ENCODE assay signal across 21 cellular contexts in the genomic region with DNA sequence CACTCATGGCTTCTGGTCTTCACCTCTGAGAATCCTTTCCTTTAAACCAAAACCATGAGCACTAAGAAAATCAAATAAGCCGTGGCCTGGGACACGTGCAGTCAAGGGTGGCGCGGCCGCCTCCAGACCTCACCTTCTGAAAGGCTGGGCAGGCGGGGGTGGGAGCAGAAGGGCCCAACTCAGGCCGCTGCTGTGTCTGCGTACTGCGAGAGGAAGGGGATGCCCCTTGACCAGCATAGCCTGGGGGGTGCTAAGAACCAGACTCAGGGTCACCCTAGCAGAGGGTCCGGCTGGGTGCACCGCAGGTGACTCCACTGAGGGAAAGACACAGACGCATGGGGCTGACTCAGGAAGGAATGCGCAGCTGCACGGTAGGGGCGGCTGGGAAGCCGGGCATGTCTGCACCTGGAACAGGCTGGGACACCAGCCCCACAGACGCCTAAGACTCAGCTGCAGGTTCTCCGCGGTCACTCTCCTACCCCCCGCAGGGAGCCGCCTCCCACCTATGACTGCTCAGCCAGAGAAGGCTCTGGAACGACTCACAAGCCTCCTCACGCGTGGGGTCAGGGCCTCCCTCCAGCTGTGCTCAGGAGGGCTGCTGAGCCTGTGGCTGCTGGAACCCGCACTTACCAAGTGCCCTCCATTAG.
DNase-seq lines count a peak whose midpoint lies in the region; ATAC-seq and TF ChIP-seq lines count a peak whose summit lies in the region.
"Had no signal": no experiment of that assay in that cellular context is flagged by ENCODE, and none has a peak within 500 bp of the region (broad histone marks: within the 10 kb centered on the region; RNA-seq: fewer than 3 reads in every experiment).

No MANE protein-coding gene starts in this region.

- no peak overlapping the region for H2AK5ac ChIP-seq in H9 (ENCODE audit: insufficient read length, low read length)
- H2AK5ac ChIP-seq in neuronal stem cell (ENCODE audit: low read depth, low read length) = peak overlapping the region; percentile 94

- no peaks in the 10 kb centered on the region; a peak in 1 of 22 replicates for H4K20me1 ChIP-seq in BLaER1 treated with 17β-estradiol and CSF1 and Interleukin-3, amounts not matched to agents 10 nM and 100 nM
- no peaks in the 10 kb centered on the region for H4K20me1 ChIP-seq in H9 (ENCODE audit: control insufficient read depth, insufficient read depth, insufficient read length)
- no peaks in the 10 kb centered on the region for H4K20me1 ChIP-seq in OCI-LY7 (ENCODE audit: insufficient read depth, low read length)

- no peak overlapping the region for H3K23ac ChIP-seq in H9 (ENCODE audit: insufficient read length, low read depth, low read length)
- no peak overlapping the region for H3K23ac ChIP-seq in neuronal stem cell (ENCODE audit: low read depth, low read length, poor library complexity)

- BruUV-seq in OCI-LY7 (replicated peaks; lab: Mats Ljungman, UMichigan) = no TSS peak

- H3K27me3 Mint-ChIP-seq in H9 (ENCODE audit: low read depth) (peaks cover 2% of the 10 kb centered on the region), endodermal cell (ENCODE audit: insufficient read depth) (no peaks in the 10 kb centered on the region)
- no peaks in the 10 kb centered on the region for H3K27me3 Mint-ChIP-seq in activated T-helper 1 cell treated with anti-CD3 and anti-CD28 coated beads, Interleukin-12 subunit alpha, Interleukin-12 subunit beta, Interleukin-2, Interleukin-4 antibody, amounts not matched to agents 30 ng/mL and 10 ng/mL and 1 ng/mL, durations not matched to agents 14 hours and 24 hours and 36 hours (ENCODE audit: insufficient read depth)
- H3K27me3 Mint-ChIP-seq: activated naive CD8-positive, alpha-beta T cell treated with anti-CD3 and anti-CD28 coated beads, Interleukin-2, amount 50 U/mL, for 24 hours; CD8-positive, alpha-beta memory T cell had no signal

- H3K27me3 ChIP-seq in BLaER1 treated with 17β-estradiol and CSF1 and Interleukin-3, amounts not matched to agents 10 nM and 100 nM = no peaks in the 10 kb centered on the region
- H3K27me3 ChIP-seq in H9 (ENCODE audit: insufficient read depth, low read length) (no peaks in the 10 kb centered on the region), endodermal cell (ENCODE audit: control insufficient read depth, insufficient read depth, low read length, poor library complexity, severe bottlenecking) (no peaks in the 10 kb centered on the region), neuronal stem cell (ENCODE audit: control insufficient read depth in 3 of 3, insufficient read depth in 3 of 3, low read depth in 1 of 3, low read length in 3 of 3) (no peaks in the 10 kb centered on the region)
- H3K27me3 ChIP-seq: breast epithelium, right lobe of liver had no signal

- H2BK12ac ChIP-seq in H9 (ENCODE audit: insufficient read length, low read depth, low read length) (no peak overlapping the region), neuronal stem cell (ENCODE audit: low read length) (no peak overlapping the region)

- H2BK15ac ChIP-seq in H9 (ENCODE audit: low read depth, low read length) (no peak overlapping the region), neuronal stem cell (ENCODE audit: low read length) (peak overlapping the region; percentile 33)

- no peak overlapping the region for H3K4me3 ChIP-seq in BLaER1 treated with 17β-estradiol and CSF1 and Interleukin-3, amounts not matched to agents 10 nM and 100 nM
- no peak overlapping the region for H3K4me3 ChIP-seq in endodermal cell (ENCODE audit: low read length)
- H3K4me3 ChIP-seq in neuronal stem cell (ENCODE audit: low read length in 2 of 2) = no peak overlapping the region
- H3K4me3 ChIP-seq in OCI-LY7 (ENCODE audit: low read depth, low read length, poor library complexity, severe bottlenecking) = no peak overlapping the region
- H3K4me3 ChIP-seq: breast epithelium, right lobe of liver had no signal

- POLR2A ChIA-PET in OCI-LY7 (lab: Charles Lee) = no interaction called here

- H3K9ac ChIP-seq in BLaER1 treated with 17β-estradiol and CSF1 and Interleukin-3, amounts not matched to agents 10 nM and 100 nM = 0 out of 22 replicates have a peak overlapping the region, but pooled peaks of 1 of the 11 experiments have one; percentile 18
- no peak overlapping the region for H3K9ac ChIP-seq in H9 (ENCODE audit: extremely low read depth, insufficient read length, low read length)
- no peak overlapping the region for H3K9ac ChIP-seq in endodermal cell (ENCODE audit: extremely low read depth, low read length, poor library complexity, severe bottlenecking)
- H3K9ac ChIP-seq in neuronal stem cell (ENCODE audit: low read depth, low read length, poor library complexity) = peak overlapping the region; percentile 30

- H3K18ac ChIP-seq in H9 (ENCODE audit: insufficient read length, low read depth, low read length) (no peak overlapping the region), neuronal stem cell (ENCODE audit: low read length) (peak overlapping the region; percentile 84)

- H3K9me2 ChIP-seq in OCI-LY7 (ENCODE audit: insufficient read depth, low read length) = no peaks in the 10 kb centered on the region

- CTCF ChIA-PET in OCI-LY7 (lab: Charles Lee; ENCODE audit: unreplicated experiment) = no interaction called here

- intact Hi-C loops in OCI-LY7 (cut with micrococcal nuclease; ENCODE audit: unreplicated experiment) = no loop called here
- intact Hi-C loops in activated T-helper 1 cell treated with anti-CD3 and anti-CD28 coated beads, Interleukin-12 subunit alpha, Interleukin-12 subunit beta, Interleukin-2, Interleukin-4 antibody, amounts not matched to agents 30 ng/mL and 10 ng/mL and 1 ng/mL, durations not matched to agents 14 hours and 24 hours and 36 hours (cut with micrococcal nuclease) = no loop called here

- no peak overlapping the region for H3K4me3 Mint-ChIP-seq in H9
- no peak overlapping the region for H3K4me3 Mint-ChIP-seq in endodermal cell
- no peak overlapping the region for H3K4me3 Mint-ChIP-seq in activated T-helper 1 cell treated with anti-CD3 and anti-CD28 coated beads, Interleukin-12 subunit alpha, Interleukin-12 subunit beta, Interleukin-2, Interleukin-4 antibody, amounts not matched to agents 30 ng/mL and 10 ng/mL and 1 ng/mL, durations not matched to agents 14 hours and 24 hours and 36 hours
- H3K4me3 Mint-ChIP-seq: activated naive CD8-positive, alpha-beta T cell treated with anti-CD3 and anti-CD28 coated beads, Interleukin-2, amount 50 U/mL, for 24 hours; CD8-positive, alpha-beta memory T cell had no signal

- no peaks in the 10 kb centered on the region for H3K36me3 ChIP-seq in BLaER1 treated with 17β-estradiol and CSF1 and Interleukin-3, amounts not matched to agents 10 nM and 100 nM
- H3K36me3 ChIP-seq in endodermal cell (ENCODE audit: control insufficient read depth, insufficient read depth, low read length) = no peaks in the 10 kb centered on the region
- no peaks in the 10 kb centered on the region for H3K36me3 ChIP-seq in neuronal stem cell (replicated peaks in 1 of 2; ENCODE audit: control insufficient read depth in 2 of 2, insufficient read depth in 2 of 2, low read length in 2 of 2)
- H3K36me3 ChIP-seq in OCI-LY7 (ENCODE audit: insufficient read depth, low read length) = no peaks in the 10 kb centered on the region
- H3K36me3 ChIP-seq: breast epithelium, right lobe of liver had no signal

- H2BK120ac ChIP-seq in H9 (ENCODE audit: low read depth, low read length, poor library complexity, severe bottlenecking) = no peak overlapping the region
- no peak overlapping the region for H2BK120ac ChIP-seq in neuronal stem cell (ENCODE audit: low read depth, low read length)

- H3K27ac Mint-ChIP-seq in H9 (peak overlapping the region in 1 of 3 experiments; percentile 57; a peak in 1 of 7 replicates), endodermal cell (peak overlapping the region; percentile 18)
- H3K27ac Mint-ChIP-seq in activated T-helper 1 cell treated with anti-CD3 and anti-CD28 coated beads, Interleukin-12 subunit alpha, Interleukin-12 subunit beta, Interleukin-2, Interleukin-4 antibody, amounts not matched to agents 30 ng/mL and 10 ng/mL and 1 ng/mL, durations not matched to agents 14 hours and 24 hours and 36 hours = no peak overlapping the region
- H3K27ac Mint-ChIP-seq: activated naive CD8-positive, alpha-beta T cell treated with anti-CD3 and anti-CD28 coated beads, Interleukin-2, amount 50 U/mL, for 24 hours; CD8-positive, alpha-beta memory T cell had no signal

- DNase-seq in H9 = no peak
- peak; percentile 55 for DNase-seq in endodermal cell
- DNase-seq in neuronal stem cell (ENCODE audit: low spot score) = no peak
- DNase-seq in DMS114 treated with DMSO at 0.1 percent for 48 hours (lab: John Stamatoyannopoulos, UW; ENCODE audit: unreplicated experiment) = no peak
- DNase-seq in OCI-LY7 (ENCODE audit: low spot score) = no peak
- no peak for DNase-seq in activated T-helper 1 cell treated with anti-CD3 and anti-CD28 coated beads, Interleukin-12 subunit alpha, Interleukin-12 subunit beta, Interleukin-2, Interleukin-4 antibody, amounts not matched to agents 30 ng/mL and 10 ng/mL and 1 ng/mL, durations not matched to agents 14 hours and 24 hours and 36 hours (ENCODE audit: low spot score)
- DNase-seq: activated CD4-positive, alpha-beta T cell treated with anti-CD3 and anti-CD28 coated beads for 4 hours; activated effector memory CD4-positive, alpha-beta T cell treated with Interleukin-2 at 50 U/mL for 16 hours; activated naive CD8-positive, alpha-beta T cell treated with anti-CD3 and anti-CD28 coated beads, Interleukin-2, amount 50 U/mL, for 24 hours; CD8-positive, alpha-beta memory T cell; dermis blood vessel endothelial cell; EL; NCI-H1930; NCI-H82; occipital lobe; right lobe of liver; stimulated activated naive CD4-positive, alpha-beta T cell had no signal

- H3K4me1 Mint-ChIP-seq in H9 (peaks cover 7 to 8% of the 10 kb centered on the region in 2 experiments), endodermal cell (no peaks in the 10 kb centered on the region)
- no peaks in the 10 kb centered on the region for H3K4me1 Mint-ChIP-seq in activated T-helper 1 cell treated with anti-CD3 and anti-CD28 coated beads, Interleukin-12 subunit alpha, Interleukin-12 subunit beta, Interleukin-2, Interleukin-4 antibody, amounts not matched to agents 30 ng/mL and 10 ng/mL and 1 ng/mL, durations not matched to agents 14 hours and 24 hours and 36 hours (ENCODE audit: low read depth)
- H3K4me1 Mint-ChIP-seq: activated naive CD8-positive, alpha-beta T cell treated with anti-CD3 and anti-CD28 coated beads, Interleukin-2, amount 50 U/mL, for 24 hours; CD8-positive, alpha-beta memory T cell had no signal

- peak overlapping the region in 7 of 11 experiments; percentile 4 to 30 (median 16); a peak in 8 of 22 replicates for H3K4me2 ChIP-seq in BLaER1 treated with 17β-estradiol and CSF1 and Interleukin-3, amounts not matched to agents 10 nM and 100 nM
- H3K4me2 ChIP-seq in H9 (ENCODE audit: insufficient read depth, insufficient read length, low read length) (no peak overlapping the region), neuronal stem cell (ENCODE audit: insufficient read depth, low read length, poor library complexity, severe bottlenecking) (no peak overlapping the region), OCI-LY7 (ENCODE audit: low read length) (no peak overlapping the region)

- no peaks in the 10 kb centered on the region for H3K23me2 ChIP-seq in H9 (ENCODE audit: insufficient read length, low read depth, low read length, poor library complexity, severe bottlenecking)

- no peak for ATAC-seq in GM18861 (IDR thresholded peaks at IDR 0.05; ENCODE audit: unreplicated experiment)
- ATAC-seq: activated naive CD8-positive, alpha-beta T cell treated with anti-CD3 and anti-CD28 coated beads, Interleukin-2, amount 50 U/mL, for 24 hours; Panc1; right lobe of liver had no signal

- H3K4ac ChIP-seq in H9 (ENCODE audit: low read depth, low read length) = no peak overlapping the region
- no peak overlapping the region for H3K4ac ChIP-seq in neuronal stem cell (ENCODE audit: low read length)

- H2AFZ ChIP-seq in H9 (ENCODE audit: low read length) (no peak overlapping the region), neuronal stem cell (ENCODE audit: low read length) (no peak overlapping the region), OCI-LY7 (ENCODE audit: low read length) (no peak overlapping the region)

- H3K9me3 Mint-ChIP-seq in H9 (peaks cover 5 to 9% of the 10 kb centered on the region in 2 experiments; a peak in 4 of 5 replicates), endodermal cell (peaks cover 10% of the 10 kb centered on the region)
- H3K9me3 Mint-ChIP-seq in activated T-helper 1 cell treated with anti-CD3 and anti-CD28 coated beads, Interleukin-12 subunit alpha, Interleukin-12 subunit beta, Interleukin-2, Interleukin-4 antibody, amounts not matched to agents 30 ng/mL and 10 ng/mL and 1 ng/mL, durations not matched to agents 14 hours and 24 hours and 36 hours = no peaks in the 10 kb centered on the region
- H3K9me3 Mint-ChIP-seq: activated naive CD8-positive, alpha-beta T cell treated with anti-CD3 and anti-CD28 coated beads, Interleukin-2, amount 50 U/mL, for 24 hours; CD8-positive, alpha-beta memory T cell had no signal

- H3K27ac ChIP-seq in BLaER1 treated with 17β-estradiol and CSF1 and Interleukin-3, amounts not matched to agents 10 nM and 100 nM = no peak overlapping the region
- H3K27ac ChIP-seq in H9 (ENCODE audit: insufficient read length, low read depth, low read length) (no peak overlapping the region), endodermal cell (ENCODE audit: low read depth, low read length) (no peak overlapping the region), neuronal stem cell (replicated peaks; ENCODE audit: low read length) (no peak overlapping the region), OCI-LY7 (ENCODE audit: low read depth, low read length, poor library complexity, severe bottlenecking) (no peak overlapping the region)
- H3K27ac ChIP-seq: breast epithelium, right lobe of liver had no signal

- H4K91ac ChIP-seq in H9 (ENCODE audit: insufficient read length, low read depth, low read length) (no peak overlapping the region), neuronal stem cell (ENCODE audit: low read depth, low read length, poor library complexity) (no peak overlapping the region)

- no peak overlapping the region for H2BK5ac ChIP-seq in H9 (ENCODE audit: insufficient read length, low read length)
- H2BK5ac ChIP-seq in neuronal stem cell (ENCODE audit: low read length) = no peak overlapping the region

- H3K9me3 ChIP-seq in BLaER1 treated with 17β-estradiol and CSF1 and Interleukin-3, amounts not matched to agents 10 nM and 100 nM (replicated peaks in 1 of 11) = peaks cover 6 to 15% (median 11%) of the 10 kb centered on the region in 11 experiments; a peak in 15 of 22 replicates
- no peaks in the 10 kb centered on the region for H3K9me3 ChIP-seq in H9 (ENCODE audit: control insufficient read depth, low read depth, low read length)
- H3K9me3 ChIP-seq in endodermal cell (ENCODE audit: control insufficient read depth, low read length) = no peaks in the 10 kb centered on the region
- H3K9me3 ChIP-seq in neuronal stem cell (replicated peaks in 1 of 2; ENCODE audit: control insufficient read depth in 2 of 2, insufficient read depth in 1 of 2, low read depth in 1 of 2, low read length in 2 of 2) = no peaks in the 10 kb centered on the region
- H3K9me3 ChIP-seq in OCI-LY7 (ENCODE audit: low read length) = no peaks in the 10 kb centered on the region
- H3K9me3 ChIP-seq: right lobe of liver had no signal

- H3K4me1 ChIP-seq in BLaER1 treated with 17β-estradiol and CSF1 and Interleukin-3, amounts not matched to agents 10 nM and 100 nM = peaks cover 0 to 27% (median 17%) of the 10 kb centered on the region in 10 experiments; a peak in 14 of 20 replicates
- H3K4me1 ChIP-seq in H9 (ENCODE audit: insufficient read depth, low read length) = no peaks in the 10 kb centered on the region
- H3K4me1 ChIP-seq in endodermal cell (ENCODE audit: control insufficient read depth, insufficient read depth, low read length) = no peaks in the 10 kb centered on the region
- peaks cover 0 to 6% of the 10 kb centered on the region in 2 donors for H3K4me1 ChIP-seq in neuronal stem cell (ENCODE audit: control insufficient read depth in 2 of 2, insufficient read depth in 1 of 2, low read depth in 1 of 2, low read length in 2 of 2)
- no peaks in the 10 kb centered on the region for H3K4me1 ChIP-seq in OCI-LY7 (ENCODE audit: insufficient read depth, low read length, poor library complexity, severe bottlenecking)
- H3K4me1 ChIP-seq: breast epithelium, right lobe of liver had no signal

- no peaks in the 10 kb centered on the region for H3K79me2 ChIP-seq in H9 (ENCODE audit: insufficient read depth, low read length)
- H3K79me2 ChIP-seq in OCI-LY7 (ENCODE audit: insufficient read depth, low read depth, low read length) = no peaks in the 10 kb centered on the region

- H3K36me3 Mint-ChIP-seq in H9 (ENCODE audit: insufficient read depth in 1 of 3, low read depth in 3 of 3) (peaks cover 0 to 4% (median 2%) of the 10 kb centered on the region in 3 experiments; a peak in 1 of 7 replicates), endodermal cell (ENCODE audit: low read depth) (no peaks in the 10 kb centered on the region)
- no peaks in the 10 kb centered on the region for H3K36me3 Mint-ChIP-seq in activated T-helper 1 cell treated with anti-CD3 and anti-CD28 coated beads, Interleukin-12 subunit alpha, Interleukin-12 subunit beta, Interleukin-2, Interleukin-4 antibody, amounts not matched to agents 30 ng/mL and 10 ng/mL and 1 ng/mL, durations not matched to agents 14 hours and 24 hours and 36 hours (ENCODE audit: low read depth)
- H3K36me3 Mint-ChIP-seq: CD8-positive, alpha-beta memory T cell had no signal

- no peak overlapping the region for H4K8ac ChIP-seq in H9 (replicated peaks; ENCODE audit: insufficient read length, low read depth, low read length)
- H4K8ac ChIP-seq in neuronal stem cell (ENCODE audit: low read depth, low read length) = no peak overlapping the region

- no peaks in the 10 kb centered on the region for H3K79me1 ChIP-seq in H9 (ENCODE audit: insufficient read depth, low read depth, low read length, poor library complexity, severe bottlenecking)
- H3K79me1 ChIP-seq in neuronal stem cell (ENCODE audit: low read depth, low read length) = no peaks in the 10 kb centered on the region

- no peak overlapping the region for H3K56ac ChIP-seq in H9 (ENCODE audit: insufficient read length, low read depth, low read length)

- no peak overlapping the region for H2BK20ac ChIP-seq in H9 (ENCODE audit: low read depth, low read length, poor library complexity, severe bottlenecking)

- no peak for TF ChIP-seq CTCF in H9 (conservative IDR thresholded peaks at IDR 0.05)
- no peak for TF ChIP-seq CTCF in endodermal cell (conservative IDR thresholded peaks at IDR 0.05)
- no peak for TF ChIP-seq CTCF in OCI-LY7 (conservative IDR thresholded peaks at IDR 0.05; ENCODE audit: low read length)

- WGBS in H9 (ENCODE audit: extremely low coverage, insufficient read length, low lambda C conversion rate) = no CpG with 5 or more reads among the region's 25 CpGs
- 88 to 92% methylated on average over 14 to 25 of the region's 25 CpGs for WGBS in endodermal cell (ENCODE audit: insufficient coverage in 1 of 2, insufficient read length in 1 of 2), 2 experiments
- WGBS in neuronal stem cell (ENCODE audit: extremely low coverage in 2 of 2, insufficient read length in 2 of 2, insufficient replicate concordance in 1 of 2), 2 donors = no CpG with 5 or more reads among the region's 25 CpGs

- no peak overlapping the region for H3T11ph ChIP-seq in H9 (ENCODE audit: low read length)

- no peak overlapping the region for H4K5ac ChIP-seq in H9 (ENCODE audit: insufficient read length, low read depth, low read length)

- peak overlapping the region; percentile 17; the same call in 1 of the 2 replicates for H3K14ac ChIP-seq in H9 (ENCODE audit: insufficient read depth, low read length)
- H3K14ac ChIP-seq in neuronal stem cell (ENCODE audit: low read length) = no peak overlapping the region

Comparison
In these comparisons a context has a peak if more than half of its experiments do, and no peak if none do; other contexts are left out.
1. H3K4me2 ChIP-seq: peak in BLaER1 treated with 17β-estradiol and CSF1 and Interleukin-3, amounts not matched to agents 10 nM and 100 nM (7 of 11); none in H9 (single experiment), neuronal stem cell (single experiment) and OCI-LY7 (single experiment).